21 cellular contexts compared by ENCODE assay signal in genomic region chr12:54341901-54342300, GRCh38. TPM values are rescaled to one million over a fixed set of nuclear protein-coding genes. Genes with fewer than 3 reads are reported as not detected.
A peak's percentile ranks its signal among the peaks of the same experiment; 100 is the strongest.
DNase-seq lines count a peak whose midpoint lies in the region; ATAC-seq and TF ChIP-seq lines count a peak whose summit lies in the region.
"Had no signal": no experiment of that assay in that cellular context is flagged by ENCODE, and none has a peak within 500 bp of the region (broad histone marks: within the 10 kb centered on the region; RNA-seq: fewer than 3 reads in every experiment).

No MANE protein-coding gene starts in this region.

- no peaks in the 10 kb centered on the region for H3K9me3 ChIP-seq in cardiac muscle cell (ENCODE audit: low read depth)
- no peaks in the 10 kb centered on the region for H3K9me3 ChIP-seq in neural progenitor cell (ENCODE audit: low read depth)
- no peaks in the 10 kb centered on the region for H3K9me3 ChIP-seq in effector memory CD4-positive, alpha-beta T cell (ENCODE audit: control insufficient read depth, low read length)
- H3K9me3 ChIP-seq: BE2C, Peyer's patch had no signal

- H3K36me3 Mint-ChIP-seq in neural progenitor cell, result peaks cover 37% of the 10 kb centered on the region

- no peaks in the 10 kb centered on the region for H3K9me3 Mint-ChIP-seq in neural progenitor cell
- H3K9me3 Mint-ChIP-seq: CD4-positive, CD25-positive, alpha-beta regulatory T cell had no signal

- H3K79me2 ChIP-seq in neural progenitor cell (ENCODE audit: low read depth), result peaks cover 49% of the 10 kb centered on the region

- H3K9ac ChIP-seq in neural progenitor cell, result no peak overlapping the region

- peak overlapping the region; percentile 12 for H3K4me3 Mint-ChIP-seq in neural progenitor cell
- H3K4me3 Mint-ChIP-seq: CD4-positive, CD25-positive, alpha-beta regulatory T cell had no signal

- no peaks in the 10 kb centered on the region for H4K20me1 ChIP-seq in neural progenitor cell (ENCODE audit: low read depth)

- H3F3A ChIP-seq in neural progenitor cell (ENCODE audit: low read depth), result peaks cover 40% of the 10 kb centered on the region

- peaks cover 28% of the 10 kb centered on the region for H3K36me3 ChIP-seq in cardiac muscle cell
- no peaks in the 10 kb centered on the region for H3K36me3 ChIP-seq in neural progenitor cell
- H3K36me3 ChIP-seq in effector memory CD4-positive, alpha-beta T cell (ENCODE audit: control insufficient read depth, insufficient read depth, low read length), result peaks cover 58% of the 10 kb centered on the region

- peak overlapping the region; percentile 64 for H3K4me2 ChIP-seq in neural progenitor cell

- TF ChIP-seq CTCF in cardiac muscle cell (IDR thresholded peaks at IDR 0.05; ENCODE audit: low read depth, low read length), result no peak
- no peak for TF ChIP-seq CTCF in neural progenitor cell (IDR thresholded peaks at IDR 0.05)

- peak overlapping the region; percentile 90 for H3K27ac Mint-ChIP-seq in neural progenitor cell

- peaks cover 2% of the 10 kb centered on the region for H3K27me3 Mint-ChIP-seq in neural progenitor cell (ENCODE audit: insufficient read depth, low read depth)
- H3K27me3 Mint-ChIP-seq: CD4-positive, CD25-positive, alpha-beta regulatory T cell had no signal

- H3K4me3 ChIP-seq in cardiac muscle cell (no peak overlapping the region), neural progenitor cell (peak overlapping the region; percentile 19)
- no peak overlapping the region for H3K4me3 ChIP-seq in effector memory CD4-positive, alpha-beta T cell (ENCODE audit: insufficient read depth, low read depth, low read length, poor library complexity, severe bottlenecking)
- H3K4me3 ChIP-seq: Peyer's patch had no signal

- no peak for DNase-seq in cardiac muscle cell (ENCODE audit: low read depth in 1 of 2, low spot score in 1 of 2)
- no peak for DNase-seq in left cardiac atrium
- DNase-seq in left kidney (ENCODE audit: low read depth, low spot score), result peak; percentile 30
- DNase-seq in neural progenitor cell (ENCODE audit: low spot score), result no peak
- DNase-seq in effector memory CD4-positive, alpha-beta T cell, result no peak
- DNase-seq in NCI-H2171 (lab: John Stamatoyannopoulos, UW), result no peak
- DNase-seq: BE2C; CD4-positive, CD25-positive, alpha-beta regulatory T cell; COR-L47; DMS153; GF-D8; KG1; NCI-H1105 treated with DMSO at 0.1 percent for 48 hours; NCI-H1694; NCI-H748 treated with DMSO at 0.1 percent for 48 hours; NK-92 treated with Interleukin-12 subunit alpha and Interleukin-12 subunit beta, amount 100 ng/mL, for 24 hours; Peyer's patch had no signal

- H3K27ac ChIP-seq in cardiac muscle cell, result peak overlapping the region; percentile 68
- peak overlapping the region; percentile 96 for H3K27ac ChIP-seq in neural progenitor cell
- no peak overlapping the region for H3K27ac ChIP-seq in effector memory CD4-positive, alpha-beta T cell (ENCODE audit: insufficient read depth, low read length, poor library complexity, severe bottlenecking)
- H3K27ac ChIP-seq: Peyer's patch had no signal

- H3K4me1 ChIP-seq in cardiac muscle cell (ENCODE audit: low read depth), result peaks cover 45% of the 10 kb centered on the region
- peaks cover 61% of the 10 kb centered on the region for H3K4me1 ChIP-seq in neural progenitor cell
- no peaks in the 10 kb centered on the region for H3K4me1 ChIP-seq in effector memory CD4-positive, alpha-beta T cell (ENCODE audit: control insufficient read depth, insufficient read depth, low read length, poor library complexity, severe bottlenecking)

- ATAC-seq in left cardiac atrium (no peak), GM18517 (IDR thresholded peaks at IDR 0.05; ENCODE audit: unreplicated experiment) (no peak)

- no peak overlapping the region for H2AFZ ChIP-seq in neural progenitor cell (replicated peaks)

- no peaks in the 10 kb centered on the region for H3K27me3 ChIP-seq in cardiac muscle cell
- H3K27me3 ChIP-seq in neural progenitor cell, result no peaks in the 10 kb centered on the region
- H3K27me3 ChIP-seq in effector memory CD4-positive, alpha-beta T cell (replicated peaks; ENCODE audit: control insufficient read depth, insufficient read depth, low read length, poor library complexity, severe bottlenecking), result no peaks in the 10 kb centered on the region
- H3K27me3 ChIP-seq: BE2C, Peyer's patch had no signal

- intact Hi-C loops in left cardiac atrium (cut with DNase I), result no loop called here

- peaks cover 71% of the 10 kb centered on the region for H3K4me1 Mint-ChIP-seq in neural progenitor cell

RNA-seq across cellular contexts. Expression of gene COPZ1, which starts 17.0 kb away (rescaled TPM):
- total RNA-seq in cardiac muscle cell, result 131 and 152 TPM in 2 replicates
- polyA plus RNA-seq in cardiac muscle cell, result 213 and 233 TPM in 2 replicates
- total RNA-seq in left cardiac atrium, result 100 to 1,000 TPM; 118 to 131 TPM
- total RNA-seq in neural progenitor cell (ENCODE audit: low replicate concordance), result 197 and 219 TPM in 2 replicates

RNA-seq across cellular contexts. Expression of gene GPR84, which starts 22.4 kb away (rescaled TPM):
- total RNA-seq in cardiac muscle cell (0.09 TPM in 1 of 2 replicates, not detected in the other), left cardiac atrium (under 1 TPM; 0.29 to 0.55 TPM), neural progenitor cell (ENCODE audit: low replicate concordance) (not detected in 2 replicates)
- not detected in 2 replicates for polyA plus RNA-seq in cardiac muscle cell
- total RNA-seq: A172; CD4-positive, CD25-positive, alpha-beta regulatory T cell; H4; NCI-H460; Peyer's patch had no signal
- polyA plus RNA-seq: CD4-positive, CD25-positive, alpha-beta regulatory T cell had no signal

RNA-seq across cellular contexts. Expression of gene NFE2, which starts 41.1 kb away (rescaled TPM):
- 4.9 and 9.9 TPM in 2 replicates for total RNA-seq in cardiac muscle cell
- polyA plus RNA-seq in cardiac muscle cell, result 8.4 and 10.1 TPM in 2 replicates
- 1 to 10 TPM; 1.0 to 1.6 TPM for total RNA-seq in left cardiac atrium
- total RNA-seq in neural progenitor cell (ENCODE audit: low replicate concordance), result 2.8 and 4.3 TPM in 2 replicates
- total RNA-seq: A172, Peyer's patch had no signal

RNA-seq across cellular contexts. Expression of gene ZNF385A, which starts 42.6 kb away (rescaled TPM):
- total RNA-seq in cardiac muscle cell (13.0 and 20.0 TPM in 2 replicates), left cardiac atrium (10 to 100 TPM; 20.4 to 24.2 TPM), neural progenitor cell (ENCODE audit: low replicate concordance) (6.2 and 7.2 TPM in 2 replicates)
- 13.4 and 16.0 TPM in 2 replicates for polyA plus RNA-seq in cardiac muscle cell
